16 cellular contexts compared by ENCODE assay signal in genomic region chr11:16862733-16863132, GRCh38.
A peak's percentile ranks its signal among the peaks of the same experiment; 100 is the strongest.
DNase-seq lines count a peak whose midpoint lies in the region; ATAC-seq and TF ChIP-seq lines count a peak whose summit lies in the region.
"Had no signal": no experiment of that assay in that cellular context is flagged by ENCODE, and none has a peak within 500 bp of the region (broad histone marks: within the 10 kb centered on the region; RNA-seq: fewer than 3 reads in every experiment).

No MANE protein-coding gene starts in this region.

- no peak for ATAC-seq in activated naive CD8-positive, alpha-beta T cell treated with anti-CD3 and anti-CD28 coated beads, Interleukin-2, amount 50 U/mL, for 24 hours
- ATAC-seq: activated CD4-positive, CD25-positive, alpha-beta regulatory T cell treated with anti-CD3 and anti-CD28 coated beads, Interleukin-2, amount 50 U/mL, for 24 hours had no signal

- in situ Hi-C loops in mammary epithelial cell (cut with MboI; ENCODE audit: low sequenced_read_pairs in 2 of 2): no loop called here

- intact Hi-C loops in mammary epithelial cell (cut with micrococcal nuclease): no loop called here

- no TSS peak for BruUV-seq in mammary epithelial cell (replicated peaks; lab: Mats Ljungman, UMichigan)

- no peak overlapping the region for H3K9ac ChIP-seq in mammary epithelial cell (ENCODE audit: insufficient read depth, low read length)

- H3K9me3 ChIP-seq in mammary epithelial cell (replicated peaks; ENCODE audit: insufficient read depth, low read length) (no peaks in the 10 kb centered on the region), suprapubic skin (no peaks in the 10 kb centered on the region)
- H3K9me3 ChIP-seq: right atrium auricular region had no signal

- H3K4me3 ChIP-seq in mammary epithelial cell (replicated peaks in 1 of 3; ENCODE audit: insufficient read depth in 1 of 3, low read depth in 2 of 3, low read length in 3 of 3) (no peak overlapping the region), suprapubic skin (no peak overlapping the region)
- H3K4me3 ChIP-seq: PC-9, right atrium auricular region had no signal

- CTCF ChIA-PET in mammary epithelial cell (lab: Charles Lee; ENCODE audit: low non-redundant PET): no interaction called here

- peaks cover 17% of the 10 kb centered on the region for H3K36me3 Mint-ChIP-seq in activated naive CD8-positive, alpha-beta T cell treated with anti-CD3 and anti-CD28 coated beads, Interleukin-2, amount 50 U/mL, for 24 hours (ENCODE audit: low read depth)
- peaks cover 9% of the 10 kb centered on the region for H3K36me3 Mint-ChIP-seq in activated naive CD8-positive, alpha-beta T cell treated with anti-CD3 and anti-CD28 coated beads for 36 hours
- H3K36me3 Mint-ChIP-seq in progenitor cell of endocrine pancreas (ENCODE audit: insufficient read depth): peaks cover 10% of the 10 kb centered on the region

- TF ChIP-seq EP300 in suprapubic skin (IDR thresholded peaks at IDR 0.05): no peak

- peak overlapping the region; percentile 35 for H2AFZ ChIP-seq in mammary epithelial cell (ENCODE audit: low read depth, low read length)
- H2AFZ ChIP-seq: PC-9 had no signal

- H4K20me1 ChIP-seq in mammary epithelial cell (ENCODE audit: insufficient read depth, low read length): no peaks in the 10 kb centered on the region

- H3K27ac Mint-ChIP-seq in activated naive CD8-positive, alpha-beta T cell treated with anti-CD3 and anti-CD28 coated beads, Interleukin-2, amount 50 U/mL, for 24 hours: no peak overlapping the region
- no peak overlapping the region for H3K27ac Mint-ChIP-seq in activated naive CD8-positive, alpha-beta T cell treated with anti-CD3 and anti-CD28 coated beads for 36 hours
- H3K27ac Mint-ChIP-seq in progenitor cell of endocrine pancreas: peak overlapping the region; percentile 0

- H3K4me2 ChIP-seq in mammary epithelial cell (ENCODE audit: insufficient read depth, low read depth, low read length): no peak overlapping the region
- H3K4me2 ChIP-seq: PC-9 had no signal

- TF ChIP-seq CTCF in mammary epithelial cell (conservative IDR thresholded peaks at IDR 0.05 in 1 of 2, IDR thresholded peaks at IDR 0.05 in 1 of 2; ENCODE audit: extremely low read depth in 1 of 2, insufficient read depth in 1 of 2, low read depth in 1 of 2, low read length in 2 of 2) (no peak), progenitor cell of endocrine pancreas (IDR thresholded peaks at IDR 0.05; ENCODE audit: unreplicated experiment) (no peak), suprapubic skin (IDR thresholded peaks at IDR 0.05) (no peak)

- peaks cover 31% of the 10 kb centered on the region for H3K4me1 Mint-ChIP-seq in activated naive CD8-positive, alpha-beta T cell treated with anti-CD3 and anti-CD28 coated beads, Interleukin-2, amount 50 U/mL, for 24 hours
- peaks cover 5% of the 10 kb centered on the region for H3K4me1 Mint-ChIP-seq in activated naive CD8-positive, alpha-beta T cell treated with anti-CD3 and anti-CD28 coated beads for 36 hours
- peaks cover 19% of the 10 kb centered on the region for H3K4me1 Mint-ChIP-seq in progenitor cell of endocrine pancreas (ENCODE audit: low read depth)

- H3K27me3 Mint-ChIP-seq in activated naive CD8-positive, alpha-beta T cell treated with anti-CD3 and anti-CD28 coated beads, Interleukin-2, amount 50 U/mL, for 24 hours: peaks cover 8% of the 10 kb centered on the region
- H3K27me3 Mint-ChIP-seq in activated naive CD8-positive, alpha-beta T cell treated with anti-CD3 and anti-CD28 coated beads for 36 hours: peaks cover 10% of the 10 kb centered on the region
- no peaks in the 10 kb centered on the region for H3K27me3 Mint-ChIP-seq in progenitor cell of endocrine pancreas

- dilution Hi-C loops in mammary epithelial cell (cut with HindIII; ENCODE audit: low sequenced_read_pairs): no loop called here

- no peaks in the 10 kb centered on the region for H3K27me3 ChIP-seq in mammary epithelial cell (ENCODE audit: insufficient read depth, low read length)
- no peaks in the 10 kb centered on the region for H3K27me3 ChIP-seq in suprapubic skin
- H3K27me3 ChIP-seq: right atrium auricular region had no signal

- peak overlapping the region; percentile 31 for H3K4me3 Mint-ChIP-seq in activated naive CD8-positive, alpha-beta T cell treated with anti-CD3 and anti-CD28 coated beads, Interleukin-2, amount 50 U/mL, for 24 hours
- no peak overlapping the region for H3K4me3 Mint-ChIP-seq in activated naive CD8-positive, alpha-beta T cell treated with anti-CD3 and anti-CD28 coated beads for 36 hours
- no peak overlapping the region for H3K4me3 Mint-ChIP-seq in progenitor cell of endocrine pancreas (ENCODE audit: low read depth)

- H3K36me3 ChIP-seq in mammary epithelial cell (ENCODE audit: insufficient read depth, low read length): no peaks in the 10 kb centered on the region
- H3K36me3 ChIP-seq in suprapubic skin: no peaks in the 10 kb centered on the region
- H3K36me3 ChIP-seq: right atrium auricular region had no signal

- no peak for DNase-seq in activated naive CD8-positive, alpha-beta T cell treated with anti-CD3 and anti-CD28 coated beads, Interleukin-2, amount 50 U/mL, for 24 hours
- no peak for DNase-seq in activated naive CD8-positive, alpha-beta T cell treated with anti-CD3 and anti-CD28 coated beads for 36 hours
- DNase-seq in M059J (ENCODE audit: low read depth) (peak; percentile 55), mammary epithelial cell (peak; percentile 33), progenitor cell of endocrine pancreas (ENCODE audit: low spot score, unreplicated experiment) (no peak), suprapubic skin (ENCODE audit: low spot score in 2 of 2) (no peak), ecto neural progenitor cell (ENCODE audit: low spot score) (no peak)
- DNase-seq: activated effector memory CD4-positive, alpha-beta T cell treated with Interleukin-2 at 50 U/mL for 16 hours; central memory CD4-positive, alpha-beta T cell; NCI-H2081 treated with DMSO at 0.1 percent for 48 hours; NCI-H82; occipital lobe; PC-9 had no signal

- no peak for TF ChIP-seq POLR2A in suprapubic skin (IDR thresholded peaks at IDR 0.05)

- 53% methylated on average over 3 of the region's 3 CpGs for WGBS in mammary epithelial cell (ENCODE audit: low coverage, missing lambda C conversion rate)
- 69% methylated on average over 3 of the region's 3 CpGs for WGBS in suprapubic skin

- H3K27ac ChIP-seq in mammary epithelial cell (ENCODE audit: insufficient read depth, low read depth, low read length) (no peak overlapping the region), suprapubic skin (no peak overlapping the region)
- H3K27ac ChIP-seq: HL-60, PC-9, right atrium auricular region had no signal

- H3K9me3 Mint-ChIP-seq in activated naive CD8-positive, alpha-beta T cell treated with anti-CD3 and anti-CD28 coated beads, Interleukin-2, amount 50 U/mL, for 24 hours: peaks cover 7% of the 10 kb centered on the region
- H3K9me3 Mint-ChIP-seq in activated naive CD8-positive, alpha-beta T cell treated with anti-CD3 and anti-CD28 coated beads for 36 hours: peaks cover 7% of the 10 kb centered on the region
- peaks cover 6% of the 10 kb centered on the region for H3K9me3 Mint-ChIP-seq in progenitor cell of endocrine pancreas (ENCODE audit: low read depth)

- H3K79me2 ChIP-seq in mammary epithelial cell (ENCODE audit: insufficient read depth, low read length): peaks cover 6% of the 10 kb centered on the region

- peaks cover 18% of the 10 kb centered on the region for H3K4me1 ChIP-seq in mammary epithelial cell (ENCODE audit: insufficient read depth, low read length)
- peaks cover 34% of the 10 kb centered on the region for H3K4me1 ChIP-seq in suprapubic skin

Comparison
In these comparisons a context has a peak if more than half of its experiments do, and no peak if none do; other contexts are left out.
1. DNase-seq: peak in M059J (single experiment) and mammary epithelial cell (single experiment); none in activated naive CD8-positive, alpha-beta T cell treated with anti-CD3 and anti-CD28 coated beads, Interleukin-2, amount 50 U/mL, for 24 hours (single experiment), activated naive CD8-positive, alpha-beta T cell treated with anti-CD3 and anti-CD28 coated beads for 36 hours (single experiment), progenitor cell of endocrine pancreas (single experiment), suprapubic skin (0 of 2) and ecto neural progenitor cell (single experiment).